ENCODE assay signal across 9 cellular contexts in the genomic region with DNA sequence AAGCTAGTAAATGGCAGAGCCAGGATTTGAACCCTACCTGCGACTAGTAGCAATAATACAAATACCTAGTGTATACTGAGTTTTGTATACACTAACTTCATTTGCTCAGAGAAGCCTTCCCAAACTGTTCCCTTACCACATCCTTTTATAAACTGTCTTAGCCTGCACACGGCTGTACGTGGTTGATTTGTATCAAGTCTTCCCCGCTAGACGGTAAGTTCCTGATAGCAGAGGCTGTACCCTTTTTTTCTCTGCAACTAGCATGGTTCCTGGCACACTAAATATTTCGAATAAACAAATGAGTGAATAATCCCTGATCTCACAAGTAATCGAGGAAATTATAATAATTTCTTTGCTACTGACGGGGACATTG. TPM values are rescaled to one million over a fixed set of nuclear protein-coding genes. Genes with fewer than 3 reads are reported as not detected.
DNase-seq lines count a peak whose midpoint lies in the region; ATAC-seq, FAIRE-seq and TF ChIP-seq lines count a peak whose summit lies in the region.
"Had no signal": no experiment of that assay in that cellular context is flagged by ENCODE, and none has a peak within 500 bp of the region (broad histone marks: within the 10 kb centered on the region; RNA-seq: fewer than 3 reads in every experiment).

No MANE protein-coding gene starts in this region.

- no peak for TF ChIP-seq RAD21 in A549 (conservative IDR thresholded peaks at IDR 0.05 in 1 of 2, IDR thresholded peaks at IDR 0.05 in 1 of 2)

- H3K36me3 ChIP-seq in HUES64 (ENCODE audit: insufficient read depth, low read length): peaks cover 16% of the 10 kb centered on the region
- H3K36me3 ChIP-seq in mucosa of rectum (ENCODE audit: control insufficient read depth in 2 of 2, insufficient read depth in 2 of 2, low read length in 2 of 2): peaks cover 10 to 14% of the 10 kb centered on the region in 2 donors

- peak overlapping the region; percentile 95 for H3K4me2 ChIP-seq in A549

- TF ChIP-seq POLR2A in A549 (IDR thresholded peaks at IDR 0.05; ENCODE audit: low read length): no peak

- CTCF ChIA-PET in A549 (lab: Yijun Ruan, JAX): no interaction called here

- H3K9me3 ChIP-seq in A549 (no peaks in the 10 kb centered on the region), HUES64 (ENCODE audit: insufficient read depth, low read depth, low read length) (no peaks in the 10 kb centered on the region), mucosa of rectum (ENCODE audit: control insufficient read depth in 2 of 2, low read length in 2 of 2) (no peaks in the 10 kb centered on the region)

- DNase-seq in A549 (ENCODE audit: low read depth in 1 of 2, low spot score in 1 of 2) (no peak), NCI-H2081 (lab: John Stamatoyannopoulos, UW) (no peak), NCI-H1105 (lab: John Stamatoyannopoulos, UW) (no peak)
- DNase-seq in central memory CD4-positive, alpha-beta T cell: peak; percentile 3

- TF ChIP-seq EP300 in A549 (IDR thresholded peaks at IDR 0.05): no peak

- ATAC-seq in A549 (no peak), GM21528 (IDR thresholded peaks at IDR 0.05; ENCODE audit: low FRiP score, unreplicated experiment) (no peak), GM18511 (IDR thresholded peaks at IDR 0.05; ENCODE audit: unreplicated experiment) (no peak)

- no peak for FAIRE-seq in A549 (lab: Jason Lieb, UNC)
- FAIRE-seq: islet of Langerhans had no signal

- TF ChIP-seq CTCF in A549 (IDR thresholded peaks at IDR 0.05): no peak

- 2% methylated on average over 8 of the region's 8 CpGs for WGBS in A549 (ENCODE audit: missing lambda C conversion rate)
- 43% methylated on average over 7 of the region's 8 CpGs for WGBS in HUES64

- H3K27me3 ChIP-seq in HUES64 (ENCODE audit: insufficient read depth, low read length) (no peaks in the 10 kb centered on the region; the same call in 1 of the 2 replicates), mucosa of rectum (ENCODE audit: control insufficient read depth in 2 of 2, insufficient read depth in 2 of 2, low read length in 2 of 2) (no peaks in the 10 kb centered on the region)

- H3K27ac ChIP-seq in A549 (peak overlapping the region; percentile 72 to 92; a peak in 5 of 6 replicates), HUES64 (ENCODE audit: low read depth, low read length) (no peak overlapping the region), mucosa of rectum (ENCODE audit: low read depth in 2 of 2, low read length in 2 of 2) (peak overlapping the region in 1 of 2 donors; percentile 84)

- POLR2A ChIA-PET in A549 (lab: Yijun Ruan, JAX): interaction anchor here (1.4 kb wide), 1 partner anchor 77 kb away, joined by 5 read pairs; the partner anchor contains the start of genes AURKA and CSTF1

- H3K4me1 ChIP-seq in A549: peaks cover 12% of the 10 kb centered on the region; the same call in 2 of the 3 replicates
- H3K4me1 ChIP-seq in HUES64 (ENCODE audit: insufficient read depth, low read length): peaks cover 10% of the 10 kb centered on the region; the same call in 1 of the 2 replicates
- H3K4me1 ChIP-seq in mucosa of rectum (ENCODE audit: control insufficient read depth in 2 of 2, insufficient read depth in 2 of 2, low read length in 2 of 2): peaks cover 11 to 18% of the 10 kb centered on the region in 2 donors

- H3K4me3 ChIP-seq in A549 (peak overlapping the region; percentile 62), HUES64 (ENCODE audit: low read length) (peak overlapping the region; percentile 98), mucosa of rectum (ENCODE audit: low read length in 2 of 2) (peak overlapping the region; percentile 95 to 96)

- H3K9ac ChIP-seq in HUES64 (ENCODE audit: low read depth, low read length) (peak overlapping the region; percentile 78), mucosa of rectum (ENCODE audit: low read depth in 1 of 2, low read length in 2 of 2) (peak overlapping the region; percentile 89 to 94)

TF ChIP-seq in A549, 52 proteins besides CTCF, POLR2A, EP300 and RAD21:
- TF ChIP-seq, protein P1, sequence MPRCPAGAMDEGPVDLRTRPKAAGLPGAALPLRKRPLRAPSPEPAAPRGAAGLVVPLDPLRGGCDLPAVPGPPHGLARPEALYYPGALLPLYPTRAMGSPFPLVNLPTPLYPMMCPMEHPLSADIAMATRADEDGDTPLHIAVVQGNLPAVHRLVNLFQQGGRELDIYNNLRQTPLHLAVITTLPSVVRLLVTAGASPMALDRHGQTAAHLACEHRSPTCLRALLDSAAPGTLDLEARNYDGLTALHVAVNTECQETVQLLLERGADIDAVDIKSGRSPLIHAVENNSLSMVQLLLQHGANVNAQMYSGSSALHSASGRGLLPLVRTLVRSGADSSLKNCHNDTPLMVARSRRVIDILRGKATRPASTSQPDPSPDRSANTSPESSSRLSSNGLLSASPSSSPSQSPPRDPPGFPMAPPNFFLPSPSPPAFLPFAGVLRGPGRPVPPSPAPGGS (IDR thresholded peaks at IDR 0.05): no peak
- no peak for TF ChIP-seq ZSCAN20 (CRISPR knock-in tag; IDR thresholded peaks at IDR 0.05)
- no peak for TF ChIP-seq KDM5A (IDR thresholded peaks at IDR 0.05)
- TF ChIP-seq, protein P2, sequence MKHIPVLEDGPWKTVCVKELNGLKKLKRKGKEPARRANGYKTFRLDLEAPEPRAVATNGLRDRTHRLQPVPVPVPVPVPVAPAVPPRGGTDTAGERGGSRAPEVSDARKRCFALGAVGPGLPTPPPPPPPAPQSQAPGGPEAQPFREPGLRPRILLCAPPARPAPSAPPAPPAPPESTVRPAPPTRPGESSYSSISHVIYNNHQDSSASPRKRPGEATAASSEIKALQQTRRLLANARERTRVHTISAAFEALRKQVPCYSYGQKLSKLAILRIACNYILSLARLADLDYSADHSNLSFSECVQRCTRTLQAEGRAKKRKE (CRISPR knock-in tag; IDR thresholded peaks at IDR 0.05; ENCODE audit: low read depth): no peak
- no peak for TF ChIP-seq CEBPB (IDR thresholded peaks at IDR 0.05)
- no peak for TF ChIP-seq EHMT2 (IDR thresholded peaks at IDR 0.05; ENCODE audit: low read depth)
- no peak for TF ChIP-seq HOXA7 (CRISPR knock-in tag; IDR thresholded peaks at IDR 0.05)
- TF ChIP-seq ZNF302 (CRISPR knock-in tag; IDR thresholded peaks at IDR 0.05): no peak
- no peak for TF ChIP-seq POLR2AphosphoS2 (conservative IDR thresholded peaks at IDR 0.05; ENCODE audit: low read length)
- no peak for TF ChIP-seq ESRRA (IDR thresholded peaks at IDR 0.05; ENCODE audit: borderline replicate concordance, low read length)
- TF ChIP-seq KDM1A (IDR thresholded peaks at IDR 0.05; ENCODE audit: low read depth): no peak
- no peak for TF ChIP-seq HMGXB4 (CRISPR knock-in tag; IDR thresholded peaks at IDR 0.05; ENCODE audit: borderline replicate concordance)
- no peak for TF ChIP-seq RFX5 (IDR thresholded peaks at IDR 0.05)
- TF ChIP-seq ZFP36 (IDR thresholded peaks at IDR 0.05; ENCODE audit: borderline replicate concordance, partially characterized antibody): no peak
- TF ChIP-seq CHD2 (IDR thresholded peaks at IDR 0.05; ENCODE audit: low read length, partially characterized antibody): no peak

RNA-seq across cellular contexts. Expression of gene RTF2, which starts 0.6 kb away (rescaled TPM):
- 86.6 and 102 TPM in 2 replicates for polyA plus RNA-seq in A549 (2011; rRNA removed)
- 58.6 and 63.4 TPM in 2 replicates for polyA plus RNA-seq in A549 (2012; cell fraction: cytosol; rRNA removed)
- 52.8 and 61.8 TPM in 2 replicates for polyA plus RNA-seq in A549 (2012; cell fraction: nucleus; rRNA removed)
- 111 to 118 TPM (median 115 TPM) in 3 replicates for polyA plus RNA-seq in A549 (2017; fragmentation: RNase III; extraction: RNeasy Plus Mini Kit Qiagen cat#74134 plus additional on column Dnase treatment)
- 44.3 and 50.5 TPM in 2 replicates for polyA minus RNA-seq in A549 (2011; rRNA and poly(A)+ RNA removed)
- polyA plus RNA-seq in HUES64 (2013, experiment 1 of 2): 38.8 TPM
- polyA plus RNA-seq in HUES64 (2013, experiment 2 of 2): 44.5 TPM

RNA-seq across cellular contexts. Expression of gene FAM209A, which starts 55.5 kb away (rescaled TPM):
- polyA plus RNA-seq in A549 (2011; rRNA removed) (0.32 and 0.65 TPM in 2 replicates), A549 (2017; fragmentation: RNase III; extraction: RNeasy Plus Mini Kit Qiagen cat#74134 plus additional on column Dnase treatment) (0.12 to 0.22 TPM (median 0.14 TPM) in 3 replicates)
- polyA plus RNA-seq in A549 (2012; cell fraction: cytosol; rRNA removed): 0.19 and 0.27 TPM in 2 replicates
- 1.9 and 2.4 TPM in 2 replicates for polyA plus RNA-seq in A549 (2012; cell fraction: nucleus; rRNA removed)
- polyA minus RNA-seq in A549 (2011; rRNA and poly(A)+ RNA removed): 0.58 and 1.6 TPM in 2 replicates
- not detected for polyA plus RNA-seq in HUES64 (2013, experiment 1 of 2)
- not detected for polyA plus RNA-seq in HUES64 (2013, experiment 2 of 2)

RNA-seq across cellular contexts. Expression of gene CASS4, which starts 57.0 kb away (rescaled TPM):
- polyA plus RNA-seq in A549 (2011; rRNA removed): 0.09 and 0.19 TPM in 2 replicates
- 0.01 and 0.03 TPM in 2 replicates for polyA plus RNA-seq in A549 (2012; cell fraction: cytosol; rRNA removed)
- 0.05 and 0.07 TPM in 2 replicates for polyA plus RNA-seq in A549 (2012; cell fraction: nucleus; rRNA removed)
- 0.03 to 0.09 TPM (median 0.07 TPM) in 3 replicates for polyA plus RNA-seq in A549 (2017; fragmentation: RNase III; extraction: RNeasy Plus Mini Kit Qiagen cat#74134 plus additional on column Dnase treatment)
- polyA minus RNA-seq in A549 (2011; rRNA and poly(A)+ RNA removed): 0.08 and 0.19 TPM in 2 replicates
- polyA plus RNA-seq in HUES64 (2013, experiment 1 of 2): not detected
- polyA plus RNA-seq in HUES64 (2013, experiment 2 of 2): not detected
